In the genomic region with DNA sequence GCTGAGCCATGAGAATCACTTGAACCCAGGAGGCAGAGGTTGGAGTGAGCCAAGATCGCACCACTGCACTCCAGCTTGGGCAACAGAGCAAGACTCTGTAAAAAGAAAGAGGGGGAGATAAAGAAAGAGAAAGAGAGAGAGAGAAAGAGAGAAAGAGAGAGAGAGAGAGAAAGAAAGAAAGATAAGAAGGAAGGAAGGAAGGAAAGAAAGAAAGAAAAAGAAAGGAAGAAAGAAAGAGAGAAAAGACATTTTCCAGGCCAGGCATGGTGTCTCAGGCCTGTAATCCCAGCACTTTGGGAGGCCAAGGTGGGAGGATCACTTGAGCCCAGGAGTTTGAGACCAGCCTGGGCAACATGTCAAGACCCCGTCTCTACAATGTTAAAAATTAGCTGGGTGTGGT, we compare ENCODE assay signal across 1 cellular context. TPM values are rescaled to one million over a fixed set of nuclear protein-coding genes. Genes with fewer than 3 reads are reported as not detected.
"Had no signal": no experiment of that assay in that cellular context is flagged by ENCODE, and none has a peak within 500 bp of the region (broad histone marks: within the 10 kb centered on the region; RNA-seq: fewer than 3 reads in every experiment).

No MANE protein-coding gene starts in this region.

RNA-seq across cellular contexts. Expression of a gene that starts 30.5 kb away (rescaled TPM):
- total RNA-seq: bronchial epithelial cell had no signal
